In genomic region chr10:53952698-53953097, GRCh38 we compare ENCODE assay signal across 20 cellular contexts.
DNase-seq lines count a peak whose midpoint lies in the region; ATAC-seq and TF ChIP-seq lines count a peak whose summit lies in the region.
"Had no signal": no experiment of that assay in that cellular context is flagged by ENCODE, and none has a peak within 500 bp of the region (broad histone marks: within the 10 kb centered on the region; RNA-seq: fewer than 3 reads in every experiment).

No MANE protein-coding gene starts in this region.

- H3K36me3 ChIP-seq in mammary epithelial cell (ENCODE audit: insufficient read depth, low read length) = no peaks in the 10 kb centered on the region
- H3K36me3 ChIP-seq in tibial nerve = no peaks in the 10 kb centered on the region
- H3K36me3 ChIP-seq: BLaER1 had no signal

- H3K9me3 ChIP-seq in mammary epithelial cell (replicated peaks; ENCODE audit: insufficient read depth, low read length) = no peaks in the 10 kb centered on the region
- peaks cover 0 to 11% (median 0%) of the 10 kb centered on the region in 4 donors for H3K9me3 ChIP-seq in tibial nerve
- H3K9me3 ChIP-seq: A549 had no signal

- TF ChIP-seq POLR2A in tibial nerve (IDR thresholded peaks at IDR 0.05) = no peak

- no TSS peak for BruUV-seq in MCF 10A (replicated peaks; lab: Mats Ljungman, UMichigan)
- no TSS peak for BruUV-seq in mammary epithelial cell (replicated peaks; lab: Mats Ljungman, UMichigan)

- no peak overlapping the region for H2AFZ ChIP-seq in mammary epithelial cell (ENCODE audit: low read depth, low read length)

- WGBS in mammary epithelial cell (ENCODE audit: low coverage, missing lambda C conversion rate) = 94% methylated on average over 2 of the region's 2 CpGs
- 79 to 100% methylated on average over 1 to 2 of the region's 2 CpGs for WGBS in tibial nerve, 2 donors

- H3K4me3 ChIP-seq in mammary epithelial cell (replicated peaks in 1 of 3; ENCODE audit: insufficient read depth in 1 of 3, low read depth in 2 of 3, low read length in 3 of 3) (no peak overlapping the region), tibial nerve (no peak overlapping the region)
- H3K4me3 ChIP-seq: A549, BLaER1, GM12878 had no signal

- intact Hi-C loops in MCF 10A (cut with micrococcal nuclease) = no loop called here
- intact Hi-C loops in mammary epithelial cell (cut with micrococcal nuclease) = no loop called here

- no peaks in the 10 kb centered on the region for H3K9me3 Mint-ChIP-seq in MCF 10A (ENCODE audit: unreplicated experiment)
- H3K9me3 Mint-ChIP-seq in stimulated activated memory B cell treated with anti-CD40 and anti-IgM and Interleukin-4, amounts not matched to agents 10 μg/mL and 1 μg/mL and 100 μg/mL, for 72 hours = no peaks in the 10 kb centered on the region

- TF ChIP-seq EP300 in tibial nerve (IDR thresholded peaks at IDR 0.05) = no peak

- POLR2A ChIA-PET in MCF 10A (lab: Yijun Ruan, JAX) = no interaction called here

- CTCF ChIA-PET in MCF 10A (lab: Yijun Ruan, JAX) (interaction anchor here (0.5 kb wide), 1 partner anchor 181 kb away, joined by 3 read pairs; no protein-coding TSS in a partner anchor), mammary epithelial cell (lab: Charles Lee; ENCODE audit: low non-redundant PET) (no interaction called here)

- H3K27me3 ChIP-seq in mammary epithelial cell (ENCODE audit: insufficient read depth, low read length) = no peaks in the 10 kb centered on the region
- no peaks in the 10 kb centered on the region for H3K27me3 ChIP-seq in tibial nerve
- H3K27me3 ChIP-seq: BLaER1 had no signal

- H3K4me1 ChIP-seq in mammary epithelial cell (ENCODE audit: insufficient read depth, low read length) (no peaks in the 10 kb centered on the region), tibial nerve (no peaks in the 10 kb centered on the region)
- H3K4me1 ChIP-seq: A549, BLaER1 had no signal

- H3K27ac ChIP-seq in mammary epithelial cell (ENCODE audit: insufficient read depth, low read depth, low read length) (no peak overlapping the region), tibial nerve (no peak overlapping the region)
- H3K27ac ChIP-seq: 22Rv1, A549, BLaER1 had no signal

- H3K4me2 ChIP-seq in mammary epithelial cell (ENCODE audit: insufficient read depth, low read depth, low read length) = no peak overlapping the region
- H3K4me2 ChIP-seq: A549, BLaER1 had no signal

- H3K27me3 Mint-ChIP-seq in MCF 10A (ENCODE audit: insufficient read depth, unreplicated experiment) = no peaks in the 10 kb centered on the region
- H3K27me3 Mint-ChIP-seq in stimulated activated memory B cell treated with anti-CD40 and anti-IgM and Interleukin-4, amounts not matched to agents 10 μg/mL and 1 μg/mL and 100 μg/mL, for 72 hours = no peaks in the 10 kb centered on the region

- H3K36me3 Mint-ChIP-seq in MCF 10A (ENCODE audit: insufficient read depth, unreplicated experiment) = no peaks in the 10 kb centered on the region
- no peaks in the 10 kb centered on the region for H3K36me3 Mint-ChIP-seq in stimulated activated memory B cell treated with anti-CD40 and anti-IgM and Interleukin-4, amounts not matched to agents 10 μg/mL and 1 μg/mL and 100 μg/mL, for 72 hours
- H3K36me3 Mint-ChIP-seq: CD8-positive, alpha-beta T cell had no signal

- DNase-seq in NCI-H146 (lab: John Stamatoyannopoulos, UW) (peak; percentile 0), NCI-H146 treated with DMSO at 0.1 percent for 48 hours (lab: John Stamatoyannopoulos, UW; ENCODE audit: unreplicated experiment) (no peak), MCF 10A (ENCODE audit: unreplicated experiment) (no peak), mammary epithelial cell (no peak), tibial nerve (ENCODE audit: low spot score in 2 of 2) (no peak), ACHN (no peak)
- DNase-seq: Calu3; CD8-positive, alpha-beta T cell; DMS 273 treated with DMSO at 0.1 percent for 48 hours; DMS53; DND-41; EL; GOT3; H7 had no signal

- H3K4me1 Mint-ChIP-seq in MCF 10A (ENCODE audit: insufficient read depth, unreplicated experiment) = no peaks in the 10 kb centered on the region
- H3K4me1 Mint-ChIP-seq in stimulated activated memory B cell treated with anti-CD40 and anti-IgM and Interleukin-4, amounts not matched to agents 10 μg/mL and 1 μg/mL and 100 μg/mL, for 72 hours = no peaks in the 10 kb centered on the region

- TF ChIP-seq CTCF in MCF 10A (IDR thresholded peaks at IDR 0.05; ENCODE audit: unreplicated experiment) = no peak
- no peak for TF ChIP-seq CTCF in mammary epithelial cell (conservative IDR thresholded peaks at IDR 0.05 in 1 of 2, IDR thresholded peaks at IDR 0.05 in 1 of 2; ENCODE audit: extremely low read depth in 1 of 2, insufficient read depth in 1 of 2, low read depth in 1 of 2, low read length in 2 of 2)
- TF ChIP-seq CTCF in tibial nerve (IDR thresholded peaks at IDR 0.05) = no peak

- peak overlapping the region; percentile 19 for H3K27ac Mint-ChIP-seq in MCF 10A (ENCODE audit: low read depth, unreplicated experiment)
- H3K27ac Mint-ChIP-seq in stimulated activated memory B cell treated with anti-CD40 and anti-IgM and Interleukin-4, amounts not matched to agents 10 μg/mL and 1 μg/mL and 100 μg/mL, for 72 hours = no peak overlapping the region
- H3K27ac Mint-ChIP-seq: CD8-positive, alpha-beta T cell had no signal

- H3K79me2 ChIP-seq in mammary epithelial cell (ENCODE audit: insufficient read depth, low read length) = no peaks in the 10 kb centered on the region

- H3K4me3 Mint-ChIP-seq in MCF 10A (ENCODE audit: unreplicated experiment) = no peak overlapping the region
- H3K4me3 Mint-ChIP-seq in stimulated activated memory B cell treated with anti-CD40 and anti-IgM and Interleukin-4, amounts not matched to agents 10 μg/mL and 1 μg/mL and 100 μg/mL, for 72 hours = no peak overlapping the region
- H3K4me3 Mint-ChIP-seq: CD8-positive, alpha-beta T cell had no signal

- no peak overlapping the region for H3K9ac ChIP-seq in mammary epithelial cell (ENCODE audit: insufficient read depth, low read length)
- H3K9ac ChIP-seq: BLaER1 had no signal

- in situ Hi-C loops in mammary epithelial cell (cut with MboI; ENCODE audit: low sequenced_read_pairs in 2 of 2) = no loop called here
- in situ Hi-C loops in ACHN (cut with HindIII; ENCODE audit: low pct_ligation_motif_present, low pct_unique_long_range_greater_than_20kb, low sequenced_read_pairs) = no loop called here

- ATAC-seq in stimulated activated memory B cell treated with anti-CD40 and anti-IgM and Interleukin-4, amounts not matched to agents 10 μg/mL and 1 μg/mL and 100 μg/mL, for 72 hours = peak; percentile 41
- ATAC-seq: A549; CD8-positive, alpha-beta T cell; GM12878; HCT116 had no signal

- H4K20me1 ChIP-seq in mammary epithelial cell (ENCODE audit: insufficient read depth, low read length) = no peaks in the 10 kb centered on the region
- H4K20me1 ChIP-seq: BLaER1 had no signal

- dilution Hi-C loops in mammary epithelial cell (cut with HindIII; ENCODE audit: low sequenced_read_pairs) = no loop called here
